Comparison of ENCODE assay signal across 32 cellular contexts in the genomic region with DNA sequence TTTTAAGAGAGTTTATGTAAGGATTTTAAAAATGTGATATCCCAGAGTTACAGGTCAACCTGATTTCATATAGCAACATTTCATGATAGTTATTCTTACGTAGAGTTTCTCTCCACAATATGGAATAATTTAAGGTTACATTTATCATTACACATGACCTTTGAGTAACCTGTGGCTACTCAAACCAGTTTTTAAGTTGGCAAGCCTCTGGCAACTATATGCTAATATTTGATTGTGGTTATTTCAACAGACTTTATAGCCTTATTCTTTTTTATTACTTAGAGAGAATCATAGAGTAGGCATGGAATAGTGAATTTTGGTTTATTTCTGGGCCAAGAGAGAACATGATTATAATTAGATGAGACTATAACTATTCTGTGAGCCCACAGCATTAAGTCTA.
"Had no signal": no experiment of that assay in that cellular context is flagged by ENCODE, and none has a peak within 500 bp of the region (broad histone marks: within the 10 kb centered on the region; RNA-seq: fewer than 3 reads in every experiment).

No MANE protein-coding gene starts in this region.

- H3K27me3 Mint-ChIP-seq: activated CD4-positive, alpha-beta memory T cell treated with anti-CD3 and anti-CD28 coated beads, Interleukin-2, amount 10 ng/mL, durations not matched to agents 7 days and 5 days; activated CD4-positive, alpha-beta T cell treated with anti-CD3 and anti-CD28 coated beads for 36 hours; activated CD4-positive, alpha-beta T cell treated with anti-CD3 and anti-CD28 coated beads, Interleukin-2, amount 10 ng/mL, durations not matched to agents 24 days and 14 days; activated naive CD8-positive, alpha-beta T cell; activated T-cell treated with anti-CD3 and anti-CD28 coated beads, Interleukin-2, amount 50 U/mL, for 24 hours; dendritic cell treated with granulocyte-macrophage colony-stimulating factor and Interleukin-4, amounts not matched to agents 40 ng/mL and 50 ng/mL, for 4 days; T-helper 17 cell had no signal

- H3K9me3 Mint-ChIP-seq: activated CD4-positive, alpha-beta memory T cell treated with anti-CD3 and anti-CD28 coated beads, Interleukin-2, amount 10 ng/mL, durations not matched to agents 7 days and 5 days; activated CD4-positive, alpha-beta T cell treated with anti-CD3 and anti-CD28 coated beads, Interleukin-2, amount 10 ng/mL, durations not matched to agents 24 days and 14 days; activated T-cell treated with anti-CD3 and anti-CD28 coated beads, Interleukin-2, amount 50 U/mL, for 24 hours; dendritic cell treated with granulocyte-macrophage colony-stimulating factor and Interleukin-4, amounts not matched to agents 40 ng/mL and 50 ng/mL, for 4 days; endodermal cell; T-helper 2 cell treated with Interferon-gamma antibody and Interleukin-4, amounts not matched to agents 5 μg/mL and 100 μg/mL, for 36 hours had no signal

- DNase-seq: activated CD4-positive, alpha-beta memory T cell treated with anti-CD3 and anti-CD28 coated beads, Interleukin-2, amount 10 ng/mL, durations not matched to agents 7 days and 5 days; activated CD4-positive, alpha-beta T cell treated with anti-CD3 and anti-CD28 coated beads for 36 hours; activated CD4-positive, alpha-beta T cell treated with anti-CD3 and anti-CD28 coated beads, Interleukin-2, amount 10 ng/mL, durations not matched to agents 24 days and 14 days; activated CD4-positive, alpha-beta T cell treated with anti-CD3 and anti-CD28 coated beads, Interleukin-2, amount 50 U/mL, for 4 hours; activated CD4-positive, CD25-positive, alpha-beta regulatory T cell; activated CD4-positive, CD25-positive, alpha-beta regulatory T cell treated with anti-CD3 and anti-CD28 coated beads, Interleukin-2, amount 50 U/mL, for 72 hours; activated CD8-positive, alpha-beta memory T cell treated with anti-CD3 and anti-CD28 coated beads, Interleukin-2, amount 50 U/mL, for 48 hours; activated gamma-delta T cell; activated naive CD4-positive, alpha-beta T cell treated with anti-CD3 and anti-CD28 coated beads, Interleukin-2, amount 50 U/mL, for 16 hours; activated naive CD4-positive, alpha-beta T cell treated with Interleukin-2 at 50 U/mL for 16 hours; activated T-cell treated with anti-CD3 and anti-CD28 coated beads for 4 hours; activated T-cell treated with anti-CD3 and anti-CD28 coated beads, Interleukin-2, amount 50 U/mL, for 24 hours; activated T-cell treated with anti-CD3 and anti-CD28 coated beads, Interleukin-2, amount 50 U/mL, for 72 hours; adrenal gland; amygdala; aorta; body of pancreas; central memory CD4-positive, alpha-beta T cell; dorsolateral prefrontal cortex; effector memory CD4-positive, alpha-beta T cell; endodermal cell; head of caudate nucleus; T-helper 1 cell; T-helper 17 cell; T1000 had no signal

- H3K9me3 ChIP-seq: adrenal gland, body of pancreas, breast epithelium had no signal

- H3K36me3 ChIP-seq: adrenal gland, breast epithelium, cardiac muscle cell had no signal

- H3K36me3 Mint-ChIP-seq: activated naive CD8-positive, alpha-beta T cell had no signal

- H3K4me1 Mint-ChIP-seq: activated CD4-positive, alpha-beta memory T cell treated with anti-CD3 and anti-CD28 coated beads, Interleukin-2, amount 10 ng/mL, durations not matched to agents 7 days and 5 days; activated CD4-positive, alpha-beta T cell treated with anti-CD3 and anti-CD28 coated beads for 36 hours; activated CD4-positive, alpha-beta T cell treated with anti-CD3 and anti-CD28 coated beads, Interleukin-2, amount 10 ng/mL, durations not matched to agents 24 days and 14 days; T-helper 17 cell had no signal

- H3K27me3 ChIP-seq: adrenal gland, body of pancreas, breast epithelium, cardiac muscle cell, dorsolateral prefrontal cortex had no signal

- H3K27ac ChIP-seq: adrenal gland, body of pancreas, breast epithelium, cardiac muscle cell, coronary artery, dorsolateral prefrontal cortex had no signal

- H3K4me3 Mint-ChIP-seq: activated CD4-positive, alpha-beta memory T cell treated with anti-CD3 and anti-CD28 coated beads, Interleukin-2, amount 10 ng/mL, durations not matched to agents 7 days and 5 days; activated CD4-positive, alpha-beta T cell treated with anti-CD3 and anti-CD28 coated beads for 36 hours; activated CD4-positive, alpha-beta T cell treated with anti-CD3 and anti-CD28 coated beads, Interleukin-2, amount 10 ng/mL, durations not matched to agents 24 days and 14 days; activated naive CD8-positive, alpha-beta T cell; activated T-cell treated with anti-CD3 and anti-CD28 coated beads, Interleukin-2, amount 50 U/mL, for 24 hours; activated T-cell treated with anti-CD3 and anti-CD28 coated beads, Interleukin-2, amount 50 U/mL, for 72 hours; dendritic cell treated with granulocyte-macrophage colony-stimulating factor and Interleukin-4, amounts not matched to agents 40 ng/mL and 50 ng/mL, for 4 days; endodermal cell; T-helper 17 cell; T-helper 2 cell treated with Interferon-gamma antibody and Interleukin-4, amounts not matched to agents 5 μg/mL and 100 μg/mL, for 36 hours had no signal

- ATAC-seq: activated CD4-positive, alpha-beta T cell treated with anti-CD3 and anti-CD28 coated beads for 36 hours; activated T-cell treated with anti-CD3 and anti-CD28 coated beads, Interleukin-2, amount 50 U/mL, for 72 hours; body of pancreas; esophagus mucosa; T-helper 17 cell had no signal

- H3K4me3 ChIP-seq: adrenal gland, body of pancreas, breast epithelium, cardiac muscle cell, coronary artery, dorsolateral prefrontal cortex had no signal

- H3K27ac Mint-ChIP-seq: activated CD4-positive, alpha-beta memory T cell treated with anti-CD3 and anti-CD28 coated beads, Interleukin-2, amount 10 ng/mL, durations not matched to agents 7 days and 5 days; activated CD4-positive, alpha-beta T cell treated with anti-CD3 and anti-CD28 coated beads for 36 hours; activated CD4-positive, alpha-beta T cell treated with anti-CD3 and anti-CD28 coated beads, Interleukin-2, amount 10 ng/mL, durations not matched to agents 24 days and 14 days; activated naive CD8-positive, alpha-beta T cell; activated T-cell treated with anti-CD3 and anti-CD28 coated beads, Interleukin-2, amount 50 U/mL, for 24 hours; activated T-cell treated with anti-CD3 and anti-CD28 coated beads, Interleukin-2, amount 50 U/mL, for 72 hours; dendritic cell treated with granulocyte-macrophage colony-stimulating factor and Interleukin-4, amounts not matched to agents 40 ng/mL and 50 ng/mL, for 4 days; endodermal cell; T-helper 17 cell; T-helper 2 cell treated with Interferon-gamma antibody and Interleukin-4, amounts not matched to agents 5 μg/mL and 100 μg/mL, for 36 hours had no signal

- H3K4me1 ChIP-seq: adrenal gland, body of pancreas, breast epithelium had no signal
